8 cellular contexts compared by ENCODE assay signal in genomic region chr12:3237154-3237520, GRCh38.
"Had no signal": no experiment of that assay in that cellular context is flagged by ENCODE, and none has a peak within 500 bp of the region (broad histone marks: within the 10 kb centered on the region; RNA-seq: fewer than 3 reads in every experiment).

No MANE protein-coding gene starts in this region.

- H3K9me3 ChIP-seq: ovary, tibial artery had no signal

- DNase-seq: activated CD4-positive, alpha-beta T cell treated with anti-CD3 and anti-CD28 coated beads for 4 hours; activated naive CD4-positive, alpha-beta T cell treated with Interleukin-2 at 50 U/mL for 16 hours; cerebellar nuclear complex; immature natural killer cell; ovary; T-cell; tibial artery had no signal

- H3K27me3 ChIP-seq: ovary, tibial artery had no signal

- H3K36me3 ChIP-seq: ovary, tibial artery had no signal

- H3K4me3 ChIP-seq: ovary, skin epidermis, tibial artery had no signal

- H3K27ac ChIP-seq: ovary, skin epidermis, tibial artery had no signal

- ATAC-seq: T-cell had no signal
